ENCODE assay signal across 15 cellular contexts in the genomic region with DNA sequence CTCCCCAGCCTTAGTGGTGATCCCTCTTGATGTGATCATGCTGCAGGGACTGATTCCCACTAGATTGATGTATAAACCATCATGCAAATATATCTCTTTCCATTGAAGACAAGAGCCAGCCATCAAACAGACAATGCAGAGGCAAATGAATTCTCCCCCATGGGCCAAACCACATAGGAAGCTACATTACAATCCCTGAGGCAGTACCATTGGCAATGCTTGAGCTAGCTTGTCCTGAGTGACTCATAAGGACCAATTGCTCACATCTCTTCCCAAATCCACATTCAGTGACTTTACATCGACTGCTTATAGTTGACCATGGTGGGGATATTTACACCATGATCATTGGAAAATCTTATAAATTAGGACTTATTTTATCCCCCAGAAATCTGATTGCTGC.
"Had no signal": no experiment of that assay in that cellular context is flagged by ENCODE, and none has a peak within 500 bp of the region (broad histone marks: within the 10 kb centered on the region; RNA-seq: fewer than 3 reads in every experiment).

No MANE protein-coding gene starts in this region.

- H3K4me3 ChIP-seq: coronary artery, gastroesophageal sphincter, mucosa of descending colon, psoas muscle, right atrium auricular region, sigmoid colon had no signal

- H3K27ac ChIP-seq: coronary artery, gastroesophageal sphincter, neutrophil, psoas muscle, right atrium auricular region, sigmoid colon had no signal

- DNase-seq: effector CD4-positive, alpha-beta T cell; endodermal cell; immature natural killer cell; mucosa of descending colon; naive thymus-derived CD8-positive, alpha-beta T cell; psoas muscle; sigmoid colon; small intestine; stimulated activated CD4-positive, alpha-beta T cell treated with anti-CD3 and anti-CD28 coated beads, Interleukin-12 subunit alpha, Interleukin-12 subunit beta, amount 100 ng/mL, for 4 hours; stimulated activated naive CD4-positive, alpha-beta T cell treated with Interleukin-2 at 50 U/mL for 16 hours; trophoblast cell had no signal

- H3K27me3 ChIP-seq: gastroesophageal sphincter, neutrophil, right atrium auricular region, sigmoid colon had no signal

- H3K36me3 ChIP-seq: gastroesophageal sphincter, neutrophil, right atrium auricular region, sigmoid colon had no signal

- ATAC-seq: gastroesophageal sphincter; mucosa of descending colon; naive thymus-derived CD8-positive, alpha-beta T cell; psoas muscle had no signal

- H3K9me3 ChIP-seq: gastroesophageal sphincter, neutrophil, psoas muscle, right atrium auricular region, sigmoid colon had no signal

- H3K4me1 ChIP-seq: gastroesophageal sphincter, psoas muscle, right atrium auricular region, sigmoid colon had no signal
